1 cellular context compared by ENCODE assay signal in genomic region chr7:40105879-40106473, GRCh38.
TF ChIP-seq lines count a peak whose summit lies in the region.

No MANE protein-coding gene starts in this region.

TF ChIP-seq in IMR-90, 13 proteins besides CTCF, POLR2A, EP300 and RAD21:
- TF ChIP-seq CEBPB (IDR thresholded peaks at IDR 0.05; ENCODE audit: low read depth, low read length) (peak; percentile 82), CHD1 (IDR thresholded peaks at IDR 0.05; ENCODE audit: low read depth, low read length) (no peak)
TF ChIP-seq in IMR-90: peak in this region for 1.
